9 cellular contexts compared by ENCODE assay signal in genomic region chr10:75191821-75192568, GRCh38. TPM values are rescaled to one million over a fixed set of nuclear protein-coding genes. Genes with fewer than 3 reads are reported as not detected.
DNase-seq lines count a peak whose midpoint lies in the region; FAIRE-seq and TF ChIP-seq lines count a peak whose summit lies in the region.
"Had no signal": no experiment of that assay in that cellular context is flagged by ENCODE, and none has a peak within 500 bp of the region (broad histone marks: within the 10 kb centered on the region; RNA-seq: fewer than 3 reads in every experiment).

No MANE protein-coding gene starts in this region.

- intact Hi-C loops in ovary (cut with DNase I): loop anchor here in 1 of 4 donors (10.0 kb wide), 1 partner anchor 87 kb away; a partner anchor contains a TSS
- intact Hi-C loops in activated T-helper 2 cell treated with anti-CD3 and anti-CD28 coated beads, Interferon-gamma antibody, Interleukin-2, Interleukin-4, amounts not matched to agents 10 μg/mL and 5 μg/mL and 100 μg/mL, durations not matched to agents 14 hours and 24 hours and 36 hours (cut with micrococcal nuclease): no loop called here

- no peak for TF ChIP-seq EP300 in ovary (IDR thresholded peaks at IDR 0.05)

- 17 to 24% (median 18%) methylated on average over 10 of the region's 10 CpGs for WGBS in ovary, 3 donors

- H3K4me1 Mint-ChIP-seq in activated T-helper 2 cell treated with anti-CD3 and anti-CD28 coated beads, Interferon-gamma antibody, Interleukin-2, Interleukin-4, amounts not matched to agents 10 μg/mL and 5 μg/mL and 100 μg/mL, durations not matched to agents 14 hours and 24 hours and 36 hours (ENCODE audit: low read depth): peaks cover 6% of the 10 kb centered on the region

- H3K4me3 ChIP-seq in fibroblast of the aortic adventitia (ENCODE audit: low read depth, low read length) (peak overlapping the region; percentile 16), ovary (no peak overlapping the region)

- peaks cover 6% of the 10 kb centered on the region for H3K36me3 Mint-ChIP-seq in activated T-helper 2 cell treated with anti-CD3 and anti-CD28 coated beads, Interferon-gamma antibody, Interleukin-2, Interleukin-4, amounts not matched to agents 10 μg/mL and 5 μg/mL and 100 μg/mL, durations not matched to agents 14 hours and 24 hours and 36 hours (ENCODE audit: low read depth)

- H3K4me3 Mint-ChIP-seq in activated T-helper 2 cell treated with anti-CD3 and anti-CD28 coated beads, Interferon-gamma antibody, Interleukin-2, Interleukin-4, amounts not matched to agents 10 μg/mL and 5 μg/mL and 100 μg/mL, durations not matched to agents 14 hours and 24 hours and 36 hours (ENCODE audit: low read depth): no peak overlapping the region

- H3K27ac Mint-ChIP-seq in activated T-helper 2 cell treated with anti-CD3 and anti-CD28 coated beads, Interferon-gamma antibody, Interleukin-2, Interleukin-4, amounts not matched to agents 10 μg/mL and 5 μg/mL and 100 μg/mL, durations not matched to agents 14 hours and 24 hours and 36 hours: no peak overlapping the region

- peak overlapping the region in 1 of 2 donors; percentile 31 for H3K27ac ChIP-seq in ovary
- H3K27ac ChIP-seq: KMS-11 had no signal

- no peak for FAIRE-seq in frontal cortex (lab: Jason Lieb, UNC)

- TF ChIP-seq CTCF in fibroblast of the aortic adventitia (IDR thresholded peaks at IDR 0.05; ENCODE audit: insufficient read depth, low read length) (peak; percentile 37), ovary (IDR thresholded peaks at IDR 0.05) (peak in 1 of 3 donors; percentile 33)

- no peak for TF ChIP-seq POLR2A in ovary (IDR thresholded peaks at IDR 0.05)

- in situ Hi-C loops in Caki2 (cut with HindIII; ENCODE audit: low pct_unique_long_range_greater_than_20kb, low sequenced_read_pairs): no loop called here

- H3K4me1 ChIP-seq in ovary (ENCODE audit: insufficient read depth): peaks cover 4% of the 10 kb centered on the region

- H3K9me3 ChIP-seq in ovary: no peaks in the 10 kb centered on the region

- H3K36me3 ChIP-seq in ovary: no peaks in the 10 kb centered on the region

- H3K27me3 Mint-ChIP-seq in activated T-helper 2 cell treated with anti-CD3 and anti-CD28 coated beads, Interferon-gamma antibody, Interleukin-2, Interleukin-4, amounts not matched to agents 10 μg/mL and 5 μg/mL and 100 μg/mL, durations not matched to agents 14 hours and 24 hours and 36 hours (ENCODE audit: low read depth): no peaks in the 10 kb centered on the region

- H3K27me3 ChIP-seq in ovary: no peaks in the 10 kb centered on the region

- DNase-seq in Caki2 (ENCODE audit: low read depth) (peak; percentile 90), RKO (ENCODE audit: low spot score) (peak; percentile 49), fibroblast of the aortic adventitia (ENCODE audit: low read depth) (peak; percentile 97), ovary (peak; percentile 57 to 76 (median 64)), frontal cortex (ENCODE audit: low spot score in 2 of 2) (no peak), amygdala (lab: John Stamatoyannopoulos, UW) (no peak)
- no peak for DNase-seq in activated CD8-positive, alpha-beta memory T cell treated with anti-CD3 and anti-CD28 coated beads for 24 hours
- DNase-seq in activated T-helper 2 cell treated with anti-CD3 and anti-CD28 coated beads, Interferon-gamma antibody, Interleukin-2, Interleukin-4, amounts not matched to agents 10 μg/mL and 5 μg/mL and 100 μg/mL, durations not matched to agents 14 hours and 24 hours and 36 hours (ENCODE audit: low spot score): no peak

- no peaks in the 10 kb centered on the region for H3K9me3 Mint-ChIP-seq in activated T-helper 2 cell treated with anti-CD3 and anti-CD28 coated beads, Interferon-gamma antibody, Interleukin-2, Interleukin-4, amounts not matched to agents 10 μg/mL and 5 μg/mL and 100 μg/mL, durations not matched to agents 14 hours and 24 hours and 36 hours

RNA-seq across cellular contexts. Expression of gene VDAC2, which starts 18.6 kb away (rescaled TPM):
- 221 and 252 TPM in 2 replicates for total RNA-seq in Caki2 (2014; rRNA removed; shearing (Covaris generic); ENCODE audit: low replicate concordance)
- total RNA-seq in fibroblast of the aortic adventitia (ENCODE audit: low replicate concordance): 94.6 and 174 TPM in 2 replicates
- 100 to 1,000 TPM; 106 to 170 (median 125) TPM for total RNA-seq in ovary
- 100 to 1,000 TPM; 141 to 252 TPM for polyA plus RNA-seq in ovary
- total RNA-seq in frontal cortex: 138 TPM
- 219 and 221 TPM in 2 replicates for total RNA-seq in activated T-helper 2 cell treated with anti-CD3 and anti-CD28 coated beads, Interferon-gamma antibody, Interleukin-2, Interleukin-4, amounts not matched to agents 10 μg/mL and 5 μg/mL and 100 μg/mL, durations not matched to agents 14 hours and 24 hours and 36 hours

RNA-seq across cellular contexts. Expression of gene COMTD1, which starts 43.8 kb away (rescaled TPM):
- 72.8 and 74.2 TPM in 2 replicates for total RNA-seq in Caki2 (2014; rRNA removed; shearing (Covaris generic); ENCODE audit: low replicate concordance)
- total RNA-seq in fibroblast of the aortic adventitia (ENCODE audit: low replicate concordance): 7.0 and 16.3 TPM in 2 replicates
- total RNA-seq in ovary: 10 to 100 TPM; 14.2 to 37.3 (median 18.4) TPM
- polyA plus RNA-seq in ovary: 10 to 100 TPM in 1 of 2 donors, not detected in 1; 15.4 TPM
- total RNA-seq in frontal cortex: 20.0 TPM
- total RNA-seq in activated T-helper 2 cell treated with anti-CD3 and anti-CD28 coated beads, Interferon-gamma antibody, Interleukin-2, Interleukin-4, amounts not matched to agents 10 μg/mL and 5 μg/mL and 100 μg/mL, durations not matched to agents 14 hours and 24 hours and 36 hours: 38.5 and 38.7 TPM in 2 replicates

Comparison
In these comparisons a context has a peak if more than half of its experiments do, and no peak if none do; other contexts are left out.
1. DNase-seq: peak in Caki2 (single experiment), RKO (single experiment), fibroblast of the aortic adventitia (single experiment) and ovary (5 of 5); none in activated CD8-positive, alpha-beta memory T cell treated with anti-CD3 and anti-CD28 coated beads for 24 hours (single experiment), frontal cortex (0 of 2), activated T-helper 2 cell treated with anti-CD3 and anti-CD28 coated beads, Interferon-gamma antibody, Interleukin-2, Interleukin-4, amounts not matched to agents 10 μg/mL and 5 μg/mL and 100 μg/mL, durations not matched to agents 14 hours and 24 hours and 36 hours (single experiment) and amygdala (0 of 56).